Comparison of ENCODE assay signal across 8 cellular contexts in genomic region chr1:220528049-220528678, GRCh38. TPM values are rescaled to one million over a fixed set of nuclear protein-coding genes. Genes with fewer than 3 reads are reported as not detected.
DNase-seq lines count a peak whose midpoint lies in the region; ATAC-seq and TF ChIP-seq lines count a peak whose summit lies in the region.

TSS of gene MARK1 (plus strand) at chr1:220528136. CDS start at chr1:220528823, 687 bp downstream.

- H3K27ac ChIP-seq in mesenchymal stem cell (ENCODE audit: low read length, poor library complexity, severe bottlenecking) = no peak within 1 kb of the TSS
- H3K27ac ChIP-seq in thymus (ENCODE audit: low read depth) = peak within 1 kb of the TSS; percentile 75

- H3K27ac Mint-ChIP-seq in T-helper 17 cell (peak within 1 kb of the TSS; percentile 56), endothelial cell (ENCODE audit: unreplicated experiment) (peak within 1 kb of the TSS; percentile 97)

- peak within 1 kb of the TSS; percentile 3 to 47 for H3K4ac ChIP-seq in mesenchymal stem cell (ENCODE audit: low read depth in 1 of 2, low read length in 2 of 2)

- H3K9me3 ChIP-seq in T-helper 17 cell (ENCODE audit: control insufficient read depth, low read length, poor library complexity, severe bottlenecking) (no peaks in the 10 kb centered on the region), mesenchymal stem cell (ENCODE audit: control insufficient read depth, low read length) (no peaks in the 10 kb centered on the region), thymus (ENCODE audit: control insufficient read depth) (peaks cover 2% of the 10 kb centered on the region)

- H3K79me1 ChIP-seq in mesenchymal stem cell (replicated peaks; ENCODE audit: low read length, poor library complexity, severe bottlenecking) = no peaks in the 10 kb centered on the region

- no peak within 1 kb of the TSS for H2BK12ac ChIP-seq in mesenchymal stem cell (ENCODE audit: low read length in 2 of 2)

- no peak within 1 kb of the TSS for H2AK5ac ChIP-seq in mesenchymal stem cell (ENCODE audit: low read length, severe bottlenecking)

- peaks cover 5% of the 10 kb centered on the region for H3K36me3 Mint-ChIP-seq in T-helper 17 cell (ENCODE audit: low read depth)
- H3K36me3 Mint-ChIP-seq in endothelial cell (ENCODE audit: low read depth, unreplicated experiment) = peaks cover 6% of the 10 kb centered on the region

- peak within 1 kb of the TSS in 1 of 2 experiments; percentile 91 for H3K23ac ChIP-seq in mesenchymal stem cell (ENCODE audit: low read length in 2 of 2)

- under 1% methylated on average over 69 of the region's 87 CpGs for WGBS in mesenchymal stem cell
- under 1% methylated on average over 87 of the region's 87 CpGs for WGBS in thymus

- H3K36me3 ChIP-seq in mesenchymal stem cell (ENCODE audit: control insufficient read depth in 1 of 2, insufficient read depth in 2 of 2, low read depth in 1 of 2, low read length in 2 of 2) = no peaks in the 10 kb centered on the region
- no peaks in the 10 kb centered on the region for H3K36me3 ChIP-seq in thymus (ENCODE audit: control insufficient read depth, insufficient read depth)

- no peak within 1 kb of the TSS for H2BK120ac ChIP-seq in mesenchymal stem cell (ENCODE audit: low read depth, low read length)

- H2AFZ ChIP-seq in mesenchymal stem cell (ENCODE audit: low read depth, low read length) = peak within 1 kb of the TSS; percentile 93

- no peak within 1 kb of the TSS for H2BK5ac ChIP-seq in mesenchymal stem cell (ENCODE audit: low read depth, low read length, poor library complexity, severe bottlenecking)

- H3K27me3 Mint-ChIP-seq in T-helper 17 cell = peaks cover 64% of the 10 kb centered on the region
- peaks cover 14% of the 10 kb centered on the region for H3K27me3 Mint-ChIP-seq in endothelial cell (ENCODE audit: unreplicated experiment)

- H2BK15ac ChIP-seq in mesenchymal stem cell (ENCODE audit: low read depth, poor library complexity, severe bottlenecking) = peak within 1 kb of the TSS; percentile 86

- H3K27me3 ChIP-seq in mesenchymal stem cell (ENCODE audit: control insufficient read depth in 1 of 2, insufficient read depth in 1 of 2, low read length in 2 of 2) (peaks cover 0 to 9% of the 10 kb centered on the region in 2 experiments), thymus (ENCODE audit: control insufficient read depth, insufficient read depth) (peaks cover 33% of the 10 kb centered on the region)

- no peak for TF ChIP-seq CTCF in endothelial cell (IDR thresholded peaks at IDR 0.05; ENCODE audit: unreplicated experiment)

- H3K4me1 Mint-ChIP-seq in T-helper 17 cell (peaks cover 10% of the 10 kb centered on the region), endothelial cell (ENCODE audit: unreplicated experiment) (peaks cover 22% of the 10 kb centered on the region)

- peak within 1 kb of the TSS in 1 of 2 experiments; percentile 71 for H3K14ac ChIP-seq in mesenchymal stem cell (ENCODE audit: low read length in 2 of 2)

- peak within 1 kb of the TSS; percentile 99 for H3K4me2 ChIP-seq in mesenchymal stem cell (ENCODE audit: low read length, poor library complexity, severe bottlenecking)

- H3K4me3 ChIP-seq in mesenchymal stem cell (ENCODE audit: insufficient read depth in 1 of 2, low read depth in 1 of 2, low read length in 2 of 2) = peak within 1 kb of the TSS; percentile 76 to 95
- peak within 1 kb of the TSS; percentile 45 for H3K4me3 ChIP-seq in thymus (ENCODE audit: low read length)

- H3K18ac ChIP-seq in mesenchymal stem cell (ENCODE audit: low read depth in 1 of 2, low read length in 2 of 2) = peak within 1 kb of the TSS; percentile 16 to 38

- peaks cover 6% of the 10 kb centered on the region for H3K4me1 ChIP-seq in mesenchymal stem cell (ENCODE audit: control insufficient read depth, insufficient read depth, low read depth, low read length)
- H3K4me1 ChIP-seq in thymus (ENCODE audit: control insufficient read depth, insufficient read depth, low read length) = no peaks in the 10 kb centered on the region

- H3K4me3 Mint-ChIP-seq in T-helper 17 cell = peak within 1 kb of the TSS; percentile 95
- H3K4me3 Mint-ChIP-seq in endothelial cell (ENCODE audit: unreplicated experiment) = peak within 1 kb of the TSS; percentile 100

- peak; percentile 54 for DNase-seq in EH (ENCODE audit: low read depth)
- DNase-seq in HuH-7 (ENCODE audit: low spot score) = peak; percentile 44
- DNase-seq in T-helper 17 cell = no peak
- DNase-seq in endothelial cell (ENCODE audit: low spot score) = peak; percentile 62
- DNase-seq in mesenchymal stem cell = peak; percentile 29
- no peak for DNase-seq in SIG-M5 (lab: John Stamatoyannopoulos, UW)

- H4K8ac ChIP-seq in mesenchymal stem cell (ENCODE audit: low read length) = peak within 1 kb of the TSS; percentile 81

- no peak within 1 kb of the TSS for H4K91ac ChIP-seq in mesenchymal stem cell (ENCODE audit: low read length)

- no peaks in the 10 kb centered on the region for H3K9me3 Mint-ChIP-seq in endothelial cell (ENCODE audit: unreplicated experiment)

- H3K9ac ChIP-seq in mesenchymal stem cell (ENCODE audit: low read length) = peak within 1 kb of the TSS; percentile 92

- ATAC-seq in GM21367 (IDR thresholded peaks at IDR 0.05; ENCODE audit: unreplicated experiment) = peak; percentile 54
- ATAC-seq in T-helper 17 cell = peak; percentile 58

RNA-seq across cellular contexts. Expression of gene MARK1, which starts in this region (rescaled TPM):
- total RNA-seq in T-helper 17 cell (under 1 TPM in 1 of 2 donors, not detected in 1; 0.10 TPM), endothelial cell (ENCODE audit: unreplicated experiment) (12.5 TPM)
- polyA plus RNA-seq in mesenchymal stem cell (2013, experiment 1 of 2) = 0.66 TPM
- 0.81 TPM for polyA plus RNA-seq in mesenchymal stem cell (2013, experiment 2 of 2)
- 4.9 TPM for polyA plus RNA-seq in thymus

Comparison
In these comparisons a context has a peak if more than half of its experiments do, and no peak if none do; other contexts are left out.
1. RNA of gene MARK1 (total RNA-seq): 12.5 TPM in endothelial cell (single experiment); 0.10 TPM in T-helper 17 cell; every median in the first group is over 10 times any median in the second.
2. Peak in ATAC-seq in T-helper 17 cell; RNA of the gene not detected or under 1 TPM.
3. DNase-seq: peak in EH (single experiment), HuH-7 (single experiment), endothelial cell (single experiment) and mesenchymal stem cell (single experiment); none in T-helper 17 cell (0 of 3) and SIG-M5 (single experiment).